ENCODE assay signal across 8 cellular contexts in genomic region chr2:98444436-98445166, GRCh38. TPM values are rescaled to one million over a fixed set of nuclear protein-coding genes. Genes with fewer than 3 reads are reported as not detected.
A peak's percentile ranks its signal among the peaks of the same experiment; 100 is the strongest.
DNase-seq lines count a peak whose midpoint lies in the region; ATAC-seq and TF ChIP-seq lines count a peak whose summit lies in the region.

Gene INPP4A (plus strand): TSS chr2:98444858. CDS start chr2:98520049, 75,191 bp downstream.

- H3K4me1 Mint-ChIP-seq in CD4-positive, alpha-beta T cell (ENCODE audit: low read depth): peaks cover 52% of the 10 kb centered on the region
- H3K4me1 Mint-ChIP-seq in activated CD8-positive, alpha-beta memory T cell treated with anti-CD3 and anti-CD28 coated beads, Interleukin-2, amount 10 ng/mL, durations not matched to agents 7 days and 5 days: peaks cover 40% of the 10 kb centered on the region
- peaks cover 23% of the 10 kb centered on the region for H3K4me1 Mint-ChIP-seq in mesothelial cell of epicardium

- H3K4me1 ChIP-seq in NT2/D1 (ENCODE audit: insufficient read depth, insufficient read length): peaks cover 9% of the 10 kb centered on the region

- no peak for TF ChIP-seq CTCF in CD4-positive, alpha-beta T cell (IDR thresholded peaks at IDR 0.05)
- no peak for TF ChIP-seq CTCF in mesothelial cell of epicardium (IDR thresholded peaks at IDR 0.05; ENCODE audit: unreplicated experiment)

- in situ Hi-C loops in endometrial microvascular endothelial cells (cut with HindIII; ENCODE audit: inconsistent ontology term, low pct_unique_long_range_greater_than_20kb, low sequenced_read_pairs): no loop called here

- peaks cover 5% of the 10 kb centered on the region for H3K9me3 ChIP-seq in CD4-positive, alpha-beta T cell (ENCODE audit: control insufficient read depth, low read length)
- H3K9me3 ChIP-seq in NT2/D1 (ENCODE audit: insufficient read depth, low read length): peaks cover 8% of the 10 kb centered on the region

- POLR2A ChIA-PET in CD4-positive, alpha-beta T cell (lab: Charles Lee): interaction anchor here (0.6 to 13.0 kb wide), 2 partner anchors 20 to 108 kb away, joined by 6 to 213 read pairs; no protein-coding TSS in a partner anchor

- peak within 1 kb of the TSS; percentile 96 for H3K4me3 Mint-ChIP-seq in CD4-positive, alpha-beta T cell
- peak within 1 kb of the TSS; percentile 88 for H3K4me3 Mint-ChIP-seq in activated CD8-positive, alpha-beta memory T cell treated with anti-CD3 and anti-CD28 coated beads, Interleukin-2, amount 10 ng/mL, durations not matched to agents 7 days and 5 days
- H3K4me3 Mint-ChIP-seq in mesothelial cell of epicardium: peak within 1 kb of the TSS; percentile 87

- H3K27ac Mint-ChIP-seq in CD4-positive, alpha-beta T cell: peak within 1 kb of the TSS; percentile 90
- peak within 1 kb of the TSS; percentile 90 for H3K27ac Mint-ChIP-seq in activated CD8-positive, alpha-beta memory T cell treated with anti-CD3 and anti-CD28 coated beads, Interleukin-2, amount 10 ng/mL, durations not matched to agents 7 days and 5 days
- H3K27ac Mint-ChIP-seq in mesothelial cell of epicardium: peak within 1 kb of the TSS; percentile 90

- intact Hi-C loops in CD4-positive, alpha-beta T cell (cut with DNase I, micrococcal nuclease): loop anchor here (1.0 to 5.0 kb wide), 6 partner anchors 32 to 1043 kb away; no protein-coding TSS in a partner anchor

- peak within 1 kb of the TSS; percentile 84 for H3K9ac ChIP-seq in NT2/D1 (ENCODE audit: insufficient read length, low read depth)

- H3K27me3 Mint-ChIP-seq in CD4-positive, alpha-beta T cell: no peaks in the 10 kb centered on the region
- no peaks in the 10 kb centered on the region for H3K27me3 Mint-ChIP-seq in activated CD8-positive, alpha-beta memory T cell treated with anti-CD3 and anti-CD28 coated beads, Interleukin-2, amount 10 ng/mL, durations not matched to agents 7 days and 5 days
- no peaks in the 10 kb centered on the region for H3K27me3 Mint-ChIP-seq in mesothelial cell of epicardium (ENCODE audit: low read depth)

- H3K36me3 Mint-ChIP-seq in CD4-positive, alpha-beta T cell (ENCODE audit: low read depth): peaks cover 26% of the 10 kb centered on the region
- H3K36me3 Mint-ChIP-seq in activated CD8-positive, alpha-beta memory T cell treated with anti-CD3 and anti-CD28 coated beads, Interleukin-2, amount 10 ng/mL, durations not matched to agents 7 days and 5 days: peaks cover 42% of the 10 kb centered on the region
- no peaks in the 10 kb centered on the region for H3K36me3 Mint-ChIP-seq in mesothelial cell of epicardium

- peak; percentile 64 for ATAC-seq in CD4-positive, alpha-beta T cell (ENCODE audit: poor library complexity)
- peak; percentile 73 for ATAC-seq in GM19395 (IDR thresholded peaks at IDR 0.05; ENCODE audit: unreplicated experiment)
- peak; percentile 83 for ATAC-seq in HG03521 (IDR thresholded peaks at IDR 0.05; ENCODE audit: unreplicated experiment)
- ATAC-seq in activated CD8-positive, alpha-beta memory T cell treated with anti-CD3 and anti-CD28 coated beads, Interleukin-2, amount 10 ng/mL, durations not matched to agents 7 days and 5 days: peak; percentile 71

- H3K27me3 ChIP-seq in CD4-positive, alpha-beta T cell (ENCODE audit: control insufficient read depth, insufficient read depth, low read length): no peaks in the 10 kb centered on the region
- no peaks in the 10 kb centered on the region for H3K27me3 ChIP-seq in NT2/D1 (ENCODE audit: insufficient read depth, insufficient read length)

- DNase-seq in CD4-positive, alpha-beta T cell: peak; percentile 67 to 83 (median 76)
- peak; percentile 69 for DNase-seq in NT2/D1 (ENCODE audit: low read depth, low spot score)
- DNase-seq in activated CD8-positive, alpha-beta memory T cell treated with anti-CD3 and anti-CD28 coated beads, Interleukin-2, amount 10 ng/mL, durations not matched to agents 7 days and 5 days: peak; percentile 82
- peak; percentile 82 to 88 for DNase-seq in mesothelial cell of epicardium (ENCODE audit: low spot score in 2 of 2, unreplicated experiment in 2 of 2)
- peak; percentile 66 to 71 for DNase-seq in stimulated activated CD8-positive, alpha-beta memory T cell treated with anti-CD3 and anti-CD28 coated beads, Interleukin-2, amount 100 ng/mL, for 48 hours (ENCODE audit: low read depth in 2 of 2)

- H3K4me3 ChIP-seq in NT2/D1 (ENCODE audit: insufficient read length, low read depth): peak within 1 kb of the TSS; percentile 88

- CTCF ChIA-PET in CD4-positive, alpha-beta T cell (lab: Charles Lee): interaction anchor here (0.6 to 1.0 kb wide), 2 partner anchors 32 to 1807 kb away, joined by 3 read pairs; no protein-coding TSS in a partner anchor
- CTCF ChIA-PET in activated CD8-positive, alpha-beta memory T cell treated with anti-CD3 and anti-CD28 coated beads, Interleukin-2, amount 10 ng/mL, durations not matched to agents 7 days and 5 days (lab: Charles Lee): interaction anchor here (0.9 to 7.1 kb wide), 3 partner anchors 19 to 32 kb away, joined by 3 to 79 read pairs (median 5); no protein-coding TSS in a partner anchor

- no peaks in the 10 kb centered on the region for H3K9me3 Mint-ChIP-seq in CD4-positive, alpha-beta T cell
- H3K9me3 Mint-ChIP-seq in activated CD8-positive, alpha-beta memory T cell treated with anti-CD3 and anti-CD28 coated beads, Interleukin-2, amount 10 ng/mL, durations not matched to agents 7 days and 5 days (ENCODE audit: low read depth): peaks cover 3% of the 10 kb centered on the region
- H3K9me3 Mint-ChIP-seq in mesothelial cell of epicardium: peaks cover 4% of the 10 kb centered on the region

- peaks cover 2% of the 10 kb centered on the region for H3K36me3 ChIP-seq in NT2/D1 (ENCODE audit: insufficient read depth, insufficient read length, low read length)

- peak within 1 kb of the TSS; percentile 72 for H3K27ac ChIP-seq in CD4-positive, alpha-beta T cell (ENCODE audit: low read depth, low read length)

RNA-seq across cellular contexts. Expression of gene INPP4A, which starts in this region (rescaled TPM):
- 10 to 100 TPM; 86.4 to 89.2 TPM for total RNA-seq in CD4-positive, alpha-beta T cell
- total RNA-seq in activated CD8-positive, alpha-beta memory T cell treated with anti-CD3 and anti-CD28 coated beads, Interleukin-2, amount 10 ng/mL, durations not matched to agents 7 days and 5 days: 100 to 1,000 TPM; 144 to 229 TPM
- total RNA-seq in endometrial microvascular endothelial cells (ENCODE audit: inconsistent ontology term) (25.3 TPM), mesothelial cell of epicardium (37.3 to 40.7 TPM (median 37.3 TPM) in 3 replicates)

Comparison
In these comparisons a context has a peak if more than half of its experiments do, and no peak if none do; other contexts are left out.
1. Peak in every context shown above with its lines: DNase-seq, ATAC-seq, H3K4me3 ChIP-seq and H3K27ac ChIP-seq.